In the genomic region with DNA sequence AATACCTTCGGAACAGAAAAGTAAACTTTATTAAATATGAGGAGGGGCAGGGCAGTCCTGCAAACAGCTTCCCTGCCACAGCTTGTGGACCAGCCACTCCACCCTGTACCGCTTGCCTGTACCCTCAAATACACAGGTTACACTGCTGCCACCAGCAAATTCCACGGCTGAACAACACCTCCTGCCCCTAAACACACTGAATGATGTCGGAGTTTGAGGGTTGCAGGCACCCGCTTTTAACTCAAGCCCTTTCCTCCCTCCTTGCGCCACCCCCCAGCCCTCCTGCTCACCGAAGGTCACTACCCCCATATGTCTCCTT, we compare ENCODE assay signal across 27 cellular contexts. TPM values are rescaled to one million over a fixed set of nuclear protein-coding genes. Genes with fewer than 3 reads are reported as not detected.
DNase-seq lines count a peak whose midpoint lies in the region; ATAC-seq, FAIRE-seq and TF ChIP-seq lines count a peak whose summit lies in the region.
"Had no signal": no experiment of that assay in that cellular context is flagged by ENCODE, and none has a peak within 500 bp of the region (broad histone marks: within the 10 kb centered on the region; RNA-seq: fewer than 3 reads in every experiment).

No MANE protein-coding gene starts in this region.

- no peak for TF ChIP-seq RAD21 in H1 (IDR thresholded peaks at IDR 0.05 in 1 of 2, conservative IDR thresholded peaks at IDR 0.05 in 1 of 2; ENCODE audit: low read depth in 2 of 2, low read length in 2 of 2)

- no peak overlapping the region for H3K27ac Mint-ChIP-seq in nephron
- H3K27ac Mint-ChIP-seq: activated T-helper 17 cell treated with anti-CD3 and anti-CD28 coated beads, Interleukin-2, amount 50 U/mL, for 72 hours; stimulated activated memory B cell treated with anti-CD40 and anti-IgM and Interleukin-4, amounts not matched to agents 10 μg/mL and 1 μg/mL and 100 μg/mL, for 72 hours had no signal

- H3K9ac ChIP-seq in H1 (replicated peaks in 1 of 4; ENCODE audit: extremely low read depth in 1 of 4, low read depth in 3 of 4, low read length in 3 of 4) = no peak overlapping the region
- H3K9ac ChIP-seq: SK-N-SH had no signal

- TF ChIP-seq EP300 in H1 (IDR thresholded peaks at IDR 0.05; ENCODE audit: borderline replicate concordance in 1 of 2, low read depth in 2 of 2, low read length in 2 of 2) = no peak

- H2BK15ac ChIP-seq in H1 (ENCODE audit: low read length) = peak overlapping the region; percentile 31; the same call in 1 of the 2 replicates

- H3K4me1 ChIP-seq in heart right ventricle (peaks cover 3 to 79% (median 64%) of the 10 kb centered on the region in 9 donors), H1 (replicated peaks in 1 of 4; ENCODE audit: control insufficient read depth in 3 of 4, insufficient read depth in 4 of 4, low read length in 3 of 4) (peaks cover 0 to 31% (median 17%) of the 10 kb centered on the region in 4 experiments; a peak in 6 of 7 replicates)
- H3K4me1 ChIP-seq: pancreas had no signal

- H4K91ac ChIP-seq in H1 (replicated peaks; ENCODE audit: insufficient read length, low read length) = no peak overlapping the region

- peaks cover 98% of the 10 kb centered on the region for H3K27me3 Mint-ChIP-seq in nephron (ENCODE audit: low read depth)
- H3K27me3 Mint-ChIP-seq: activated T-helper 17 cell treated with anti-CD3 and anti-CD28 coated beads, Interleukin-2, amount 50 U/mL, for 72 hours; stimulated activated memory B cell treated with anti-CD40 and anti-IgM and Interleukin-4, amounts not matched to agents 10 μg/mL and 1 μg/mL and 100 μg/mL, for 72 hours had no signal

- H3K23ac ChIP-seq in H1 (ENCODE audit: insufficient read length) = no peak overlapping the region

- no peak overlapping the region for H3K14ac ChIP-seq in H1 (ENCODE audit: insufficient read length)

- H3K4me2 ChIP-seq in H1 (ENCODE audit: insufficient read depth in 1 of 2, low read depth in 2 of 2, low read length in 2 of 2) = no peak overlapping the region; a peak in 1 of 4 replicates
- H3K4me2 ChIP-seq: SK-N-SH had no signal

- H3K36me3 Mint-ChIP-seq in nephron (ENCODE audit: low read depth) = no peaks in the 10 kb centered on the region
- H3K36me3 Mint-ChIP-seq: stimulated activated memory B cell treated with anti-CD40 and anti-IgM and Interleukin-4, amounts not matched to agents 10 μg/mL and 1 μg/mL and 100 μg/mL, for 72 hours had no signal

- no peaks in the 10 kb centered on the region for H3K9me3 ChIP-seq in heart right ventricle
- no peaks in the 10 kb centered on the region for H3K9me3 ChIP-seq in H1 (ENCODE audit: insufficient read depth in 2 of 2, low read depth in 1 of 2, low read length in 1 of 2)
- H3K9me3 ChIP-seq: A549, pancreas, right lobe of liver, SK-N-SH had no signal

- CTCF ChIA-PET in H1 (lab: Charles Lee; ENCODE audit: partially characterized antibody) = interaction anchor here (0.9 to 28.0 kb wide), 8 partner anchors 9 to 119 kb away, joined by 3 to 382 read pairs (median 8); partner anchors contain the start of genes ESAM, NRGN and VSIG2

- intact Hi-C loops in heart right ventricle (cut with DNase I) (loop anchor here in 1 of 10 donors (10.0 kb wide), 1 partner anchor 83 kb away; no protein-coding TSS in a partner anchor), cardiac septum (cut with DNase I) (no loop called here)

- peaks cover 6 to 24% of the 10 kb centered on the region in 2 experiments for H4K20me1 ChIP-seq in H1 (replicated peaks in 1 of 2; ENCODE audit: control insufficient read depth in 1 of 2, insufficient read depth in 2 of 2, low read length in 2 of 2)

- ATAC-seq in heart right ventricle (peak in 1 of 8 donors; percentile 4), left lobe of liver (no peak)
- ATAC-seq: A549; activated CD4-positive, CD25-positive, alpha-beta regulatory T cell treated with anti-CD3 and anti-CD28 coated beads, Interleukin-2, amount 50 U/mL, for 24 hours; activated T-helper 17 cell treated with anti-CD3 and anti-CD28 coated beads, Interleukin-2, amount 50 U/mL, for 72 hours; left ventricle myocardium superior; pancreas; right lobe of liver; stimulated activated memory B cell treated with anti-CD40 and anti-IgM and Interleukin-4, amounts not matched to agents 10 μg/mL and 1 μg/mL and 100 μg/mL, for 72 hours had no signal

- peaks cover 11% of the 10 kb centered on the region; the same call in 1 of the 2 replicates for H3K23me2 ChIP-seq in H1 (ENCODE audit: low read depth, low read length)

- H3K4me3 ChIP-seq in heart right ventricle = no peak overlapping the region
- no peak overlapping the region for H3K4me3 ChIP-seq in H1 (ENCODE audit: extremely low read depth in 1 of 4, insufficient read depth in 2 of 4, low read depth in 3 of 4, low read length in 4 of 4)
- H3K4me3 ChIP-seq: A549, dorsolateral prefrontal cortex, pancreas, right lobe of liver had no signal

- H2BK5ac ChIP-seq in H1 (ENCODE audit: low read depth, low read length) = no peak overlapping the region

- H3K4ac ChIP-seq in H1 (replicated peaks; ENCODE audit: insufficient read length, low read depth, low read length) = no peak overlapping the region

- POLR2A ChIA-PET in H1 (lab: Charles Lee; ENCODE audit: partially characterized antibody) = interaction anchor here (0.9 to 3.0 kb wide), 4 partner anchors 9 to 75 kb away, joined by 4 to 9 read pairs (median 6); partner anchors contain the start of genes SIAE and SPA17

- no peak overlapping the region for H2BK20ac ChIP-seq in H1 (ENCODE audit: low read length)

- 38 to 45% methylated on average over 7 of the region's 7 CpGs for WGBS in heart right ventricle, 2 donors
- WGBS in H1 (ENCODE audit: extremely low coverage in 1 of 2, insufficient coverage in 1 of 2, insufficient read length in 1 of 2, insufficient replicate concordance in 2 of 2, low coverage in 1 of 2, low lambda C conversion rate in 2 of 2, missing lambda C conversion rate in 1 of 2), 2 experiments = 51% methylated on average over 7 of the region's 7 CpGs; no CpG with 5 or more reads in 1 of the 2 experiments

- H4K8ac ChIP-seq in H1 (ENCODE audit: extremely low read depth, insufficient read depth, low read length) = no peak overlapping the region

- H2BK12ac ChIP-seq in H1 (ENCODE audit: low read depth, low read length) = no peak overlapping the region

- TF ChIP-seq POLR2A in H1 (IDR thresholded peaks at IDR 0.05; ENCODE audit: control extremely low read depth in 1 of 2, low read depth in 2 of 2, low read length in 2 of 2) = no peak

- no peak overlapping the region for H2AK5ac ChIP-seq in H1 (ENCODE audit: low read depth, low read length)

- H3K56ac ChIP-seq in H1 (replicated peaks; ENCODE audit: insufficient read length, low read depth, low read length) = no peak overlapping the region

- no peak for TF ChIP-seq CTCF in heart right ventricle (IDR thresholded peaks at IDR 0.05)
- TF ChIP-seq CTCF in H1 (IDR thresholded peaks at IDR 0.05; ENCODE audit: control extremely low read depth in 1 of 3, insufficient read depth in 1 of 3, low read depth in 1 of 3, low read length in 3 of 3) = no peak
- no peak for TF ChIP-seq CTCF in nephron (IDR thresholded peaks at IDR 0.05; ENCODE audit: unreplicated experiment in 3 of 3)

- no peak overlapping the region for H2AFZ ChIP-seq in H1 (ENCODE audit: low read length)

- no peak overlapping the region for H4K5ac ChIP-seq in H1 (ENCODE audit: insufficient read length, low read depth, low read length)

- H3K27ac ChIP-seq in heart right ventricle (peak overlapping the region in 7 of 10 donors; percentile 32 to 73 (median 46)), H1 (ENCODE audit: low read depth, low read length) (no peak overlapping the region)

- no peak overlapping the region for H3K18ac ChIP-seq in H1 (ENCODE audit: extremely low read depth, low read length)

- no peaks in the 10 kb centered on the region for H3K79me2 ChIP-seq in H1 (ENCODE audit: control insufficient read depth in 1 of 2, insufficient read depth in 2 of 2, low read length in 2 of 2)

- no peak overlapping the region for H2BK120ac ChIP-seq in H1 (replicated peaks; ENCODE audit: low read depth, low read length)

- H3K4me3 Mint-ChIP-seq in nephron = peak overlapping the region in 2 of 3 experiments; percentile 42 to 56

- peaks cover 25% of the 10 kb centered on the region for H3K4me1 Mint-ChIP-seq in nephron
- H3K4me1 Mint-ChIP-seq: activated T-helper 17 cell treated with anti-CD3 and anti-CD28 coated beads, Interleukin-2, amount 50 U/mL, for 72 hours had no signal

- no peaks in the 10 kb centered on the region for H3K9me3 Mint-ChIP-seq in nephron
- H3K9me3 Mint-ChIP-seq: activated T-helper 17 cell treated with anti-CD3 and anti-CD28 coated beads, Interleukin-2, amount 50 U/mL, for 72 hours; stimulated activated memory B cell treated with anti-CD40 and anti-IgM and Interleukin-4, amounts not matched to agents 10 μg/mL and 1 μg/mL and 100 μg/mL, for 72 hours had no signal

- H3K27me3 ChIP-seq in heart right ventricle = peaks cover 0 to 84% (median 74%) of the 10 kb centered on the region in 7 donors
- peaks cover 91 to 99% (median 97%) of the 10 kb centered on the region in 4 experiments for H3K27me3 ChIP-seq in H1 (replicated peaks in 1 of 4; ENCODE audit: control insufficient read depth in 3 of 4, extremely low read depth in 1 of 4, insufficient read depth in 3 of 4, low read length in 3 of 4)
- H3K27me3 ChIP-seq: pancreas had no signal

- no peaks in the 10 kb centered on the region for H3K79me1 ChIP-seq in H1 (ENCODE audit: low read depth, low read length)

- DNase-seq in heart right ventricle = no peak
- no peak for DNase-seq in cardiac septum (ENCODE audit: low spot score)
- no peak for DNase-seq in H1 (ENCODE audit: low read depth in 1 of 2, low spot score in 2 of 2)
- no peak for DNase-seq in T1000 (lab: John Stamatoyannopoulos, UW)
- no peak for DNase-seq in NOMO-1 (lab: John Stamatoyannopoulos, UW; ENCODE audit: unreplicated experiment in 2 of 2)
- no peak for DNase-seq in left lobe of liver (ENCODE audit: low spot score)
- no peak for DNase-seq in NCI-H69 (lab: John Stamatoyannopoulos, UW)
- DNase-seq: DMS79, dorsolateral prefrontal cortex, KG1, left ventricle myocardium superior, NCI-H187 treated with DMSO at 0.1 percent for 48 hours, NCI-H446, right lobe of liver, SK-N-SH, T-helper 9 cell, trophoblast cell had no signal

- no peak for FAIRE-seq in H1 (lab: Jason Lieb, UNC)
- FAIRE-seq: A549, bronchial epithelial cell, pancreas had no signal

- peaks cover 0 to 19% (median 5%) of the 10 kb centered on the region in 9 donors for H3K36me3 ChIP-seq in heart right ventricle
- H3K36me3 ChIP-seq in H1 (ENCODE audit: control insufficient read depth in 2 of 4, insufficient read depth in 4 of 4, low read length in 3 of 4) = no peaks in the 10 kb centered on the region
- H3K36me3 ChIP-seq: pancreas, right lobe of liver had no signal

RNA-seq across cellular contexts. Expression of gene VSIG2, which starts 4.0 kb away (rescaled TPM):
- total RNA-seq in heart right ventricle = 1 to 10 TPM in 5 of 10 donors, under 1 TPM in 5; 0.72 to 2.2 (median 1.1) TPM
- polyA plus RNA-seq in heart right ventricle = 1 to 10 TPM in 1 of 2 donors, under 1 TPM in 1; 0.55 to 2.3 TPM
- 1.2 TPM for total RNA-seq in cardiac septum
- total RNA-seq in H1 (2021; fragmentation: NEBNext Ultra II Directional; extraction: Animal tissue kit (Norgen Biotek cat#: 25700)) = not detected in 2 replicates
- polyA plus RNA-seq in H1 (2011; rRNA removed) = 0.18 and 0.35 TPM in 2 replicates
- polyA plus RNA-seq in H1 (2011; cell fraction: cytosol; rRNA removed) = not detected
- not detected for polyA plus RNA-seq in H1 (2011; cell fraction: nucleus; rRNA removed)
- polyA plus RNA-seq in H1 (2012, experiment 1 of 2) = 0.16 to 0.42 TPM (median 0.28 TPM) in 3 of 4 replicates, not detected in the other
- polyA plus RNA-seq in H1 (2012, experiment 2 of 2) = 0.16 TPM
- not detected for polyA plus RNA-seq in H1 (2013, experiment 1 of 2)
- not detected for polyA plus RNA-seq in H1 (2013, experiment 2 of 2)
- polyA minus RNA-seq in H1 (2011; rRNA and poly(A)+ RNA removed) = not detected in 2 replicates
- not detected for polyA minus RNA-seq in H1 (2011; cell fraction: cytosol; rRNA and poly(A)+ RNA removed)
- polyA minus RNA-seq in H1 (2011; cell fraction: nucleus; rRNA and poly(A)+ RNA removed) = not detected
- total RNA-seq in left lobe of liver = 1.3 TPM
- total RNA-seq: activated T-helper 17 cell treated with anti-CD3 and anti-CD28 coated beads, Interleukin-2, amount 50 U/mL, for 72 hours; myocyte; RPMI7951 had no signal
- polyA plus RNA-seq: A549, CD14-positive monocyte, SK-N-SH had no signal

RNA-seq across cellular contexts. Expression of gene NRGN, which starts 8.3 kb away (rescaled TPM):
- total RNA-seq in heart right ventricle = 1 to 10 TPM; 1.5 to 7.8 (median 4.1) TPM
- 10 to 100 TPM in 1 of 2 donors, 1 to 10 TPM in 1; 7.3 to 26.0 TPM for polyA plus RNA-seq in heart right ventricle
- 6.4 TPM for total RNA-seq in cardiac septum
- 0.60 and 0.75 TPM in 2 replicates for total RNA-seq in H1 (2021; fragmentation: NEBNext Ultra II Directional; extraction: Animal tissue kit (Norgen Biotek cat#: 25700))
- polyA plus RNA-seq in H1 (2011; rRNA removed) = 1.0 and 1.5 TPM in 2 replicates
- 0.54 TPM for polyA plus RNA-seq in H1 (2011; cell fraction: cytosol; rRNA removed)
- polyA plus RNA-seq in H1 (2011; cell fraction: nucleus; rRNA removed) = 1.7 TPM
- polyA plus RNA-seq in H1 (2012, experiment 1 of 2) = 0.76 to 1.2 TPM (median 0.92 TPM) in 4 replicates
- 0.89 TPM for polyA plus RNA-seq in H1 (2012, experiment 2 of 2)
- polyA plus RNA-seq in H1 (2013, experiment 1 of 2) = 1.2 TPM
- 0.83 TPM for polyA plus RNA-seq in H1 (2013, experiment 2 of 2)
- 0.38 TPM in 1 of 2 replicates, not detected in the other for polyA minus RNA-seq in H1 (2011; rRNA and poly(A)+ RNA removed)
- polyA minus RNA-seq in H1 (2011; cell fraction: cytosol; rRNA and poly(A)+ RNA removed) = not detected
- not detected for polyA minus RNA-seq in H1 (2011; cell fraction: nucleus; rRNA and poly(A)+ RNA removed)
- total RNA-seq in left lobe of liver = 1.4 TPM
- total RNA-seq: bronchial epithelial cell, myocyte had no signal

RNA-seq across cellular contexts. Expression of gene ESAM, which starts 14.0 kb away (rescaled TPM):
- total RNA-seq in heart right ventricle = 10 to 100 TPM; 25.3 to 66.4 (median 44.8) TPM
- polyA plus RNA-seq in heart right ventricle = 10 to 100 TPM; 47.2 to 88.1 TPM
- total RNA-seq in cardiac septum = 50.2 TPM
- 0.17 TPM in 1 of 2 replicates, not detected in the other for total RNA-seq in H1 (2021; fragmentation: NEBNext Ultra II Directional; extraction: Animal tissue kit (Norgen Biotek cat#: 25700))
- 0.09 and 0.19 TPM in 2 replicates for polyA plus RNA-seq in H1 (2011; rRNA removed)
- 0.21 TPM for polyA plus RNA-seq in H1 (2011; cell fraction: cytosol; rRNA removed)
- polyA plus RNA-seq in H1 (2011; cell fraction: nucleus; rRNA removed) = 0.91 TPM
- polyA plus RNA-seq in H1 (2012, experiment 1 of 2) = 0.10 to 0.31 TPM (median 0.22 TPM) in 4 replicates
- 0.26 TPM for polyA plus RNA-seq in H1 (2012, experiment 2 of 2)
- 0.39 TPM for polyA plus RNA-seq in H1 (2013, experiment 1 of 2)
- polyA plus RNA-seq in H1 (2013, experiment 2 of 2) = 0.26 TPM
- 0.32 TPM in 1 of 2 replicates, not detected in the other for polyA minus RNA-seq in H1 (2011; rRNA and poly(A)+ RNA removed)
- not detected for polyA minus RNA-seq in H1 (2011; cell fraction: cytosol; rRNA and poly(A)+ RNA removed)
- polyA minus RNA-seq in H1 (2011; cell fraction: nucleus; rRNA and poly(A)+ RNA removed) = not detected
- total RNA-seq in left lobe of liver = 10.5 TPM
- total RNA-seq: bronchial epithelial cell, RPMI7951 had no signal

RNA-seq across cellular contexts. Expression of gene MSANTD2, which starts 52.1 kb away (rescaled TPM):
- total RNA-seq in heart right ventricle = 1 to 10 TPM; 2.4 to 4.6 (median 3.1) TPM
- polyA plus RNA-seq in heart right ventricle = 10 to 100 TPM in 1 of 2 donors, 1 to 10 TPM in 1; 3.5 to 15.9 TPM
- 5.3 TPM for total RNA-seq in cardiac septum
- total RNA-seq in H1 (2021; fragmentation: NEBNext Ultra II Directional; extraction: Animal tissue kit (Norgen Biotek cat#: 25700)) = 15.9 and 17.3 TPM in 2 replicates
- 5.6 and 8.2 TPM in 2 replicates for polyA plus RNA-seq in H1 (2011; rRNA removed)
- polyA plus RNA-seq in H1 (2011; cell fraction: cytosol; rRNA removed) = 10.5 TPM
- polyA plus RNA-seq in H1 (2011; cell fraction: nucleus; rRNA removed) = 10.8 TPM
- 8.2 to 13.3 TPM (median 10.5 TPM) in 4 replicates for polyA plus RNA-seq in H1 (2012, experiment 1 of 2)
- 5.9 TPM for polyA plus RNA-seq in H1 (2012, experiment 2 of 2)
- polyA plus RNA-seq in H1 (2013, experiment 1 of 2) = 13.3 TPM
- 12.5 TPM for polyA plus RNA-seq in H1 (2013, experiment 2 of 2)
- polyA minus RNA-seq in H1 (2011; rRNA and poly(A)+ RNA removed) = 4.2 and 4.6 TPM in 2 replicates
- polyA minus RNA-seq in H1 (2011; cell fraction: cytosol; rRNA and poly(A)+ RNA removed) = 9.2 TPM
- polyA minus RNA-seq in H1 (2011; cell fraction: nucleus; rRNA and poly(A)+ RNA removed) = 17.6 TPM
- 4.9 TPM for total RNA-seq in left lobe of liver
